In genomic region chr7:151017953-151018420, GRCh38 we compare ENCODE assay signal across 8 cellular contexts. TPM values are rescaled to one million over a fixed set of nuclear protein-coding genes. Genes with fewer than 3 reads are reported as not detected.
A peak's percentile ranks its signal among the peaks of the same experiment; 100 is the strongest.
DNase-seq lines count a peak whose midpoint lies in the region; ATAC-seq and TF ChIP-seq lines count a peak whose summit lies in the region.

No MANE protein-coding gene starts in this region.

- peak overlapping the region; percentile 77 for H3K4me3 Mint-ChIP-seq in Caco-2 (ENCODE audit: unreplicated experiment)
- H3K4me3 Mint-ChIP-seq in activated CD4-positive, alpha-beta T cell treated with anti-CD3 and anti-CD28 coated beads, Interleukin-2, amount 10 ng/mL, durations not matched to agents 24 days and 14 days = peak overlapping the region; percentile 86

- peak overlapping the region; percentile 80 for H3K27ac Mint-ChIP-seq in Caco-2 (ENCODE audit: unreplicated experiment)
- peak overlapping the region; percentile 93 for H3K27ac Mint-ChIP-seq in activated CD4-positive, alpha-beta T cell treated with anti-CD3 and anti-CD28 coated beads, Interleukin-2, amount 10 ng/mL, durations not matched to agents 24 days and 14 days

- TF ChIP-seq CTCF in Caco-2 (IDR thresholded peaks at IDR 0.05; ENCODE audit: insufficient read depth in 1 of 2, low read depth in 1 of 2, low read length in 1 of 2, severe bottlenecking in 1 of 2, unreplicated experiment in 1 of 2) (peak; percentile 91 to 98), coronary artery (IDR thresholded peaks at IDR 0.05) (peak; percentile 92), lower lobe of right lung (IDR thresholded peaks at IDR 0.05) (peak; percentile 96)

- intact Hi-C loops in Caco-2 (cut with micrococcal nuclease; ENCODE audit: unreplicated experiment) = loop anchor here (1.0 kb wide), 2 partner anchors 10 to 55 kb away; partner anchors contain the start of gene ABCB8
- intact Hi-C loops in activated CD4-positive, alpha-beta T cell treated with anti-CD3 and anti-CD28 coated beads, Interleukin-2, amount 10 ng/mL, durations not matched to agents 24 days and 14 days (cut with micrococcal nuclease) = loop anchor here (2.0 to 5.0 kb wide), 2 partner anchors 41 to 121 kb away; partner anchors contain the start of gene SLC4A2
- intact Hi-C loops in lower lobe of right lung (cut with DNase I) = no loop called here

- peaks cover 26% of the 10 kb centered on the region for H3K4me1 ChIP-seq in Caco-2
- H3K4me1 ChIP-seq in lower lobe of right lung = peaks cover 19% of the 10 kb centered on the region

- H3K4me3 ChIP-seq in Caco-2 (ENCODE audit: low read depth, low read length) (peak overlapping the region; percentile 33), coronary artery (peak overlapping the region; percentile 63), lower lobe of right lung (peak overlapping the region; percentile 37)

- H3K27me3 ChIP-seq in Caco-2 (replicated peaks; ENCODE audit: control insufficient read depth, insufficient read depth, low read length) = no peaks in the 10 kb centered on the region
- H3K27me3 ChIP-seq in lower lobe of right lung (ENCODE audit: low read depth) = peaks cover 38% of the 10 kb centered on the region

- H3K27ac ChIP-seq in coronary artery (no peak overlapping the region), lower lobe of right lung (no peak overlapping the region)

- no peaks in the 10 kb centered on the region for H3K36me3 Mint-ChIP-seq in Caco-2 (ENCODE audit: insufficient read depth, unreplicated experiment)
- H3K36me3 Mint-ChIP-seq in activated CD4-positive, alpha-beta T cell treated with anti-CD3 and anti-CD28 coated beads, Interleukin-2, amount 10 ng/mL, durations not matched to agents 24 days and 14 days (ENCODE audit: low read depth) = peaks cover 11% of the 10 kb centered on the region

- POLR2A ChIA-PET in Caco-2 (lab: Charles Lee) = interaction anchor here (1.3 kb wide), 1 partner anchor 10 kb away, joined by 4 read pairs; the partner anchor contains the start of gene ABCB8

- H3K27me3 Mint-ChIP-seq in Caco-2 (ENCODE audit: insufficient read depth, unreplicated experiment) = peaks cover 6% of the 10 kb centered on the region
- H3K27me3 Mint-ChIP-seq in activated CD4-positive, alpha-beta T cell treated with anti-CD3 and anti-CD28 coated beads, Interleukin-2, amount 10 ng/mL, durations not matched to agents 24 days and 14 days = peaks cover 27% of the 10 kb centered on the region

- peaks cover 12% of the 10 kb centered on the region for H3K4me1 Mint-ChIP-seq in Caco-2 (ENCODE audit: low read depth, unreplicated experiment)
- H3K4me1 Mint-ChIP-seq in activated CD4-positive, alpha-beta T cell treated with anti-CD3 and anti-CD28 coated beads, Interleukin-2, amount 10 ng/mL, durations not matched to agents 24 days and 14 days = peaks cover 43% of the 10 kb centered on the region

- BruUV-seq in Caco-2 (replicated peaks; lab: Mats Ljungman, UMichigan) = no TSS peak

- ATAC-seq in GM21576 (IDR thresholded peaks at IDR 0.05; ENCODE audit: unreplicated experiment) = peak; percentile 52
- peak; percentile 79 to 83 for ATAC-seq in lower lobe of right lung
- no peak for ATAC-seq in HG03571 (IDR thresholded peaks at IDR 0.05; ENCODE audit: unreplicated experiment)

- DNase-seq in Caco-2 (peak; percentile 74 to 89), NCI-H128 (lab: John Stamatoyannopoulos, UW; ENCODE audit: unreplicated experiment) (peak; percentile 24), coronary artery (ENCODE audit: low spot score) (no peak), lower lobe of right lung (peak; percentile 79)
- peak; percentile 95 for DNase-seq in activated CD4-positive, alpha-beta T cell treated with anti-CD3 and anti-CD28 coated beads, Interleukin-2, amount 10 ng/mL, durations not matched to agents 24 days and 14 days
- peak; percentile 69 for DNase-seq in stimulated activated CD8-positive, alpha-beta memory T cell treated with anti-CD3 and anti-CD28 coated beads, Interleukin-12 subunit alpha, Interleukin-12 subunit beta, amount 100 ng/mL, for 4 hours (ENCODE audit: low read depth)

- no peaks in the 10 kb centered on the region for H3K9me3 ChIP-seq in Caco-2
- no peaks in the 10 kb centered on the region for H3K9me3 ChIP-seq in lower lobe of right lung

- H3K9me3 Mint-ChIP-seq in Caco-2 (ENCODE audit: unreplicated experiment) = no peaks in the 10 kb centered on the region
- H3K9me3 Mint-ChIP-seq in activated CD4-positive, alpha-beta T cell treated with anti-CD3 and anti-CD28 coated beads, Interleukin-2, amount 10 ng/mL, durations not matched to agents 24 days and 14 days = no peaks in the 10 kb centered on the region

- CTCF ChIA-PET in Caco-2 (lab: Charles Lee) = interaction anchor here (0.7 to 3.3 kb wide), 13 partner anchors 8 to 176 kb away, joined by 3 to 54 read pairs (median 4); partner anchors contain the start of genes ABCB8 and FASTK

- H3K36me3 ChIP-seq in Caco-2 (ENCODE audit: control insufficient read depth, insufficient read depth, low read length) (no peaks in the 10 kb centered on the region), lower lobe of right lung (no peaks in the 10 kb centered on the region)

RNA-seq across cellular contexts. Expression of gene ATG9B, which starts 6.3 kb away (rescaled TPM):
- total RNA-seq in Caco-2 (2022) = 4.3 and 4.8 TPM in 2 replicates
- total RNA-seq in activated CD4-positive, alpha-beta T cell treated with anti-CD3 and anti-CD28 coated beads, Interleukin-2, amount 10 ng/mL, durations not matched to agents 24 days and 14 days = 7.3 and 7.5 TPM in 2 replicates
- total RNA-seq in lower lobe of right lung = 0.38 TPM

RNA-seq across cellular contexts. Expression of gene ABCB8, which starts 10.3 kb away (rescaled TPM):
- total RNA-seq in Caco-2 (2022) (30.1 and 30.8 TPM in 2 replicates), lower lobe of right lung (42.4 TPM)
- total RNA-seq in activated CD4-positive, alpha-beta T cell treated with anti-CD3 and anti-CD28 coated beads, Interleukin-2, amount 10 ng/mL, durations not matched to agents 24 days and 14 days = 56.4 and 57.4 TPM in 2 replicates

RNA-seq across cellular contexts. Expression of gene NOS3, which starts 27.2 kb away (rescaled TPM):
- total RNA-seq in Caco-2 (2022) (1.1 TPM in 1 of 2 replicates, not detected in the other), lower lobe of right lung (15.1 TPM)
- total RNA-seq in activated CD4-positive, alpha-beta T cell treated with anti-CD3 and anti-CD28 coated beads, Interleukin-2, amount 10 ng/mL, durations not matched to agents 24 days and 14 days = 14.3 and 15.7 TPM in 2 replicates

RNA-seq across cellular contexts. Expression of gene ASIC3, which starts 30.3 kb away (rescaled TPM):
- 0.70 and 1.1 TPM in 2 replicates for total RNA-seq in Caco-2 (2022)
- total RNA-seq in activated CD4-positive, alpha-beta T cell treated with anti-CD3 and anti-CD28 coated beads, Interleukin-2, amount 10 ng/mL, durations not matched to agents 24 days and 14 days = 3.5 and 4.0 TPM in 2 replicates
- 3.7 TPM for total RNA-seq in lower lobe of right lung

RNA-seq across cellular contexts. Expression of gene CDK5, which starts 39.7 kb away (rescaled TPM):
- total RNA-seq in Caco-2 (2022) (23.8 and 25.2 TPM in 2 replicates), lower lobe of right lung (13.7 TPM)
- total RNA-seq in activated CD4-positive, alpha-beta T cell treated with anti-CD3 and anti-CD28 coated beads, Interleukin-2, amount 10 ng/mL, durations not matched to agents 24 days and 14 days = 26.5 and 26.8 TPM in 2 replicates
